In genomic region chrX:138754861-138755260, GRCh38 we compare ENCODE assay signal across 34 cellular contexts. TPM values are rescaled to one million over a fixed set of nuclear protein-coding genes. Genes with fewer than 3 reads are reported as not detected.
"Had no signal": no experiment of that assay in that cellular context is flagged by ENCODE, and none has a peak within 500 bp of the region (broad histone marks: within the 10 kb centered on the region; RNA-seq: fewer than 3 reads in every experiment).

No MANE protein-coding gene starts in this region.

- H3K4me1 ChIP-seq: adrenal gland, esophagus muscularis mucosa, sigmoid colon, upper lobe of right lung had no signal

- H3K27me3 ChIP-seq: brain microvascular endothelial cell, esophagus muscularis mucosa, gastrocnemius medialis, sigmoid colon, thyroid gland, upper lobe of right lung had no signal

- H3K4me3 ChIP-seq: adrenal gland, esophagus muscularis mucosa, gastrocnemius medialis, sigmoid colon, smooth muscle cell, thyroid gland, upper lobe of right lung had no signal

- H3K27ac ChIP-seq: adrenal gland, brain microvascular endothelial cell, esophagus muscularis mucosa, gastrocnemius medialis, sigmoid colon, upper lobe of right lung had no signal

- H3K27me3 Mint-ChIP-seq: activated CD4-positive, alpha-beta T cell treated with anti-CD3 and anti-CD28 coated beads, Interleukin-2, amount 10 ng/mL, durations not matched to agents 24 days and 14 days; activated naive CD8-positive, alpha-beta T cell treated with anti-CD3 and anti-CD28 coated beads for 36 hours; progenitor cell of endocrine pancreas; stimulated activated memory B cell treated with anti-CD40 and anti-IgM and Interleukin-4, amounts not matched to agents 10 μg/mL and 1 μg/mL and 100 μg/mL, for 72 hours; stimulated activated naive CD8-positive, alpha-beta T cell treated with anti-CD3 and anti-CD28 coated beads, Interleukin-15, amount 100 ng/mL, for 72 hours; T-helper 17 cell had no signal

- DNase-seq: activated CD4-positive, alpha-beta memory T cell treated with anti-CD3 and anti-CD28 coated beads for 36 hours; activated CD4-positive, alpha-beta T cell treated with anti-CD3 and anti-CD28 coated beads, Interleukin-2, amount 10 ng/mL, durations not matched to agents 24 days and 14 days; activated CD4-positive, CD25-positive, alpha-beta regulatory T cell treated with anti-CD3 and anti-CD28 coated beads, Interleukin-2, amount 50 U/mL, for 72 hours; activated CD8-positive, alpha-beta memory T cell treated with anti-CD3 and anti-CD28 coated beads, Interleukin-2, amount 50 U/mL, for 4 hours; activated effector memory CD4-positive, alpha-beta T cell treated with anti-CD3 and anti-CD28 coated beads, Interleukin-2, amount 50 U/mL, for 16 hours; activated naive CD4-positive, alpha-beta T cell treated with anti-CD3 and anti-CD28 coated beads for 36 hours; activated naive CD8-positive, alpha-beta T cell treated with anti-CD3 and anti-CD28 coated beads for 36 hours; activated T-cell treated with anti-CD3 and anti-CD28 coated beads, Interleukin-2, amount 50 U/mL, for 1 hour; adrenal gland; aorta; brain microvascular endothelial cell; central memory CD4-positive, alpha-beta T cell; endodermal cell; gastrocnemius medialis; glutamatergic neuron; mesenchymal stem cell; natural killer cell; sigmoid colon; stimulated activated CD4-positive, alpha-beta T cell treated with anti-CD3 and anti-CD28 coated beads, Interleukin-1b, Interleukin-23, amount 100 ng/mL, for 48 hours; stimulated activated CD4-positive, alpha-beta T cell treated with anti-CD3 and anti-CD28 coated beads, Interleukin-4, amount 100 ng/mL, for 4 hours; stimulated activated CD8-positive, alpha-beta memory T cell treated with anti-CD3 and anti-CD28 coated beads, Interleukin-4, amount 100 ng/mL, for 48 hours; stimulated activated naive CD8-positive, alpha-beta T cell treated with anti-CD3 and anti-CD28 coated beads, Interleukin-15, amount 100 ng/mL, for 72 hours; T-helper 17 cell; T1000; thyroid gland; upper lobe of right lung had no signal

- H3K36me3 Mint-ChIP-seq: activated CD4-positive, alpha-beta memory T cell treated with anti-CD3 and anti-CD28 coated beads for 36 hours; activated naive CD8-positive, alpha-beta T cell treated with anti-CD3 and anti-CD28 coated beads for 36 hours; natural killer cell; stimulated activated memory B cell treated with anti-CD40 and anti-IgM and Interleukin-4, amounts not matched to agents 10 μg/mL and 1 μg/mL and 100 μg/mL, for 72 hours had no signal

- H3K36me3 ChIP-seq: adrenal gland, brain microvascular endothelial cell, esophagus muscularis mucosa, gastrocnemius medialis, sigmoid colon, thyroid gland, upper lobe of right lung had no signal

- H3K4me1 Mint-ChIP-seq: activated CD4-positive, alpha-beta T cell treated with anti-CD3 and anti-CD28 coated beads, Interleukin-2, amount 10 ng/mL, durations not matched to agents 24 days and 14 days; activated naive CD8-positive, alpha-beta T cell treated with anti-CD3 and anti-CD28 coated beads for 36 hours; natural killer cell; stimulated activated memory B cell treated with anti-CD40 and anti-IgM and Interleukin-4, amounts not matched to agents 10 μg/mL and 1 μg/mL and 100 μg/mL, for 72 hours; stimulated activated naive CD8-positive, alpha-beta T cell treated with anti-CD3 and anti-CD28 coated beads, Interleukin-15, amount 100 ng/mL, for 72 hours; T-helper 17 cell had no signal

- ATAC-seq: natural killer cell; stimulated activated memory B cell treated with anti-CD40 and anti-IgM and Interleukin-4, amounts not matched to agents 10 μg/mL and 1 μg/mL and 100 μg/mL, for 72 hours; stimulated activated naive CD8-positive, alpha-beta T cell treated with anti-CD3 and anti-CD28 coated beads, Interleukin-15, amount 100 ng/mL, for 72 hours; T-helper 17 cell; upper lobe of right lung had no signal

- H3K9me3 ChIP-seq: adrenal gland, esophagus muscularis mucosa, gastrocnemius medialis, sigmoid colon, thyroid gland, upper lobe of right lung had no signal

- H3K9me3 Mint-ChIP-seq: activated CD4-positive, alpha-beta memory T cell treated with anti-CD3 and anti-CD28 coated beads for 36 hours; activated CD4-positive, alpha-beta T cell treated with anti-CD3 and anti-CD28 coated beads, Interleukin-2, amount 10 ng/mL, durations not matched to agents 24 days and 14 days; activated naive CD4-positive, alpha-beta T cell treated with anti-CD3 and anti-CD28 coated beads for 36 hours; activated naive CD8-positive, alpha-beta T cell treated with anti-CD3 and anti-CD28 coated beads for 36 hours; activated T-helper 1 cell treated with anti-CD3 and anti-CD28 coated beads, Interleukin-12 subunit alpha, Interleukin-12 subunit beta, Interleukin-2, Interleukin-4 antibody, amounts not matched to agents 30 ng/mL and 10 ng/mL and 1 ng/mL, durations not matched to agents 14 hours and 24 hours and 36 hours; endodermal cell; natural killer cell; stimulated activated memory B cell treated with anti-CD40 and anti-IgM and Interleukin-4, amounts not matched to agents 10 μg/mL and 1 μg/mL and 100 μg/mL, for 72 hours; stimulated activated naive CD8-positive, alpha-beta T cell treated with anti-CD3 and anti-CD28 coated beads, Interleukin-15, amount 100 ng/mL, for 72 hours had no signal

- FAIRE-seq: keratinocyte had no signal

- H3K4me3 Mint-ChIP-seq: activated CD4-positive, alpha-beta memory T cell treated with anti-CD3 and anti-CD28 coated beads for 36 hours; activated CD4-positive, alpha-beta T cell treated with anti-CD3 and anti-CD28 coated beads, Interleukin-2, amount 10 ng/mL, durations not matched to agents 24 days and 14 days; activated naive CD4-positive, alpha-beta T cell treated with anti-CD3 and anti-CD28 coated beads for 36 hours; activated naive CD8-positive, alpha-beta T cell treated with anti-CD3 and anti-CD28 coated beads for 36 hours; activated T-helper 1 cell treated with anti-CD3 and anti-CD28 coated beads, Interleukin-12 subunit alpha, Interleukin-12 subunit beta, Interleukin-2, Interleukin-4 antibody, amounts not matched to agents 30 ng/mL and 10 ng/mL and 1 ng/mL, durations not matched to agents 14 hours and 24 hours and 36 hours; endodermal cell; natural killer cell; stimulated activated memory B cell treated with anti-CD40 and anti-IgM and Interleukin-4, amounts not matched to agents 10 μg/mL and 1 μg/mL and 100 μg/mL, for 72 hours; stimulated activated naive CD8-positive, alpha-beta T cell treated with anti-CD3 and anti-CD28 coated beads, Interleukin-15, amount 100 ng/mL, for 72 hours; T-helper 17 cell had no signal

- H3K27ac Mint-ChIP-seq: activated CD4-positive, alpha-beta memory T cell treated with anti-CD3 and anti-CD28 coated beads for 36 hours; activated CD4-positive, alpha-beta T cell treated with anti-CD3 and anti-CD28 coated beads, Interleukin-2, amount 10 ng/mL, durations not matched to agents 24 days and 14 days; activated naive CD4-positive, alpha-beta T cell treated with anti-CD3 and anti-CD28 coated beads for 36 hours; activated naive CD8-positive, alpha-beta T cell treated with anti-CD3 and anti-CD28 coated beads for 36 hours; activated T-helper 1 cell treated with anti-CD3 and anti-CD28 coated beads, Interleukin-12 subunit alpha, Interleukin-12 subunit beta, Interleukin-2, Interleukin-4 antibody, amounts not matched to agents 30 ng/mL and 10 ng/mL and 1 ng/mL, durations not matched to agents 14 hours and 24 hours and 36 hours; endodermal cell; natural killer cell; progenitor cell of endocrine pancreas; stimulated activated memory B cell treated with anti-CD40 and anti-IgM and Interleukin-4, amounts not matched to agents 10 μg/mL and 1 μg/mL and 100 μg/mL, for 72 hours; stimulated activated naive CD8-positive, alpha-beta T cell treated with anti-CD3 and anti-CD28 coated beads, Interleukin-15, amount 100 ng/mL, for 72 hours; T-helper 17 cell had no signal

RNA-seq across cellular contexts. Expression of gene FGF13, which starts 43.3 kb away (rescaled TPM):
- total RNA-seq: activated CD4-positive, alpha-beta memory T cell treated with anti-CD3 and anti-CD28 coated beads for 36 hours; activated CD4-positive, alpha-beta T cell treated with anti-CD3 and anti-CD28 coated beads, Interleukin-2, amount 10 ng/mL, durations not matched to agents 24 days and 14 days; activated CD8-positive, alpha-beta memory T cell treated with anti-CD3 and anti-CD28 coated beads for 36 hours; activated naive CD4-positive, alpha-beta T cell treated with anti-CD3 and anti-CD28 coated beads for 36 hours; activated naive CD8-positive, alpha-beta T cell treated with anti-CD3 and anti-CD28 coated beads for 36 hours; activated T-helper 1 cell treated with anti-CD3 and anti-CD28 coated beads, Interleukin-12 subunit alpha, Interleukin-12 subunit beta, Interleukin-2, Interleukin-4 antibody, amounts not matched to agents 30 ng/mL and 10 ng/mL and 1 ng/mL, durations not matched to agents 14 hours and 24 hours and 36 hours; natural killer cell; osteocyte; T-helper 17 cell had no signal
- polyA plus RNA-seq: keratinocyte had no signal
